11 cellular contexts compared by ENCODE assay signal in the genomic region with DNA sequence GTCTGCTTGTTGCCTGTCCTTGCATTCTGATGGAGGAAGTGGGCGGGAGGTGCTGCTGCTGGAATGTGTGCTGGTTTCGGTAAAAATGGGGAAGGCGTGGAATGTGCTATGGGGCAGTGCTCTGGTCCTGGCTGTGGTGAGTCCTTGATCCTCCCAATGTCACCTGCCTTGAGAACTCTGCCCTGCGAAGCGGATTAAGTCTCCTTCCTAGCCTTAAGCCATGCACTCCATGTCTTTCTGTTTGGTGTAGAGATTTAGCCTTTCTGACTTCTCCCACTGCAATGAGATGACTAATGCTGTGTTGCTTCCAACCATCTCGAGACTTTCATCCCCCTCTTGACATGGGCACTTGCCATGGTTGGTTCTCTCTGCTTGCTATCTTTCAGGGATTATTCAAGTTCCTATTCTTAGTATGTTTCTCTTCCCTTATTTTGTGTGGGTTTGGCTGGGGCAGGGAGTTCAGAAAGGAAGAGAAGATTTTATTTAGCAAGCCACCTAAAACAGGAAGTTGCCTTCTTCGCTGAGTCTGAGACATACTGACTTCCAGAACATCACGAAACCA.
A peak's percentile ranks its signal among the peaks of the same experiment; 100 is the strongest.
DNase-seq lines count a peak whose midpoint lies in the region; ATAC-seq and TF ChIP-seq lines count a peak whose summit lies in the region.
"Had no signal": no experiment of that assay in that cellular context is flagged by ENCODE, and none has a peak within 500 bp of the region (broad histone marks: within the 10 kb centered on the region; RNA-seq: fewer than 3 reads in every experiment).

No MANE protein-coding gene starts in this region.

- DNase-seq in GDM1 (lab: John Stamatoyannopoulos, UW) (peak; percentile 79), SIG-M5 (lab: John Stamatoyannopoulos, UW) (peak; percentile 15), fibroblast of villous mesenchyme (ENCODE audit: low read depth) (peak; percentile 8), non-pigmented ciliary epithelial cell (ENCODE audit: low read depth) (peak; percentile 79)
- DNase-seq in activated CD8-positive, alpha-beta memory T cell treated with anti-CD3 and anti-CD28 coated beads, Interleukin-2, amount 50 U/mL, for 4 hours, result no peak
- DNase-seq in activated CD8-positive, alpha-beta T cell treated with anti-CD3 and anti-CD28 coated beads for 36 hours, result no peak
- DNase-seq: NCI-H2081 treated with DMSO at 0.1 percent for 48 hours had no signal

- ATAC-seq in HG03460 (IDR thresholded peaks at IDR 0.05; ENCODE audit: unreplicated experiment) (no peak), HG03045 (IDR thresholded peaks at IDR 0.05; ENCODE audit: unreplicated experiment) (no peak)
- no peak for ATAC-seq in activated CD8-positive, alpha-beta T cell treated with anti-CD3 and anti-CD28 coated beads for 36 hours

- TF ChIP-seq CTCF in fibroblast of villous mesenchyme (IDR thresholded peaks at IDR 0.05; ENCODE audit: insufficient read depth, low read depth, low read length), result no peak
- no peak for TF ChIP-seq CTCF in activated CD8-positive, alpha-beta T cell treated with anti-CD3 and anti-CD28 coated beads for 36 hours (IDR thresholded peaks at IDR 0.05)

- H3K27ac Mint-ChIP-seq in activated CD8-positive, alpha-beta T cell treated with anti-CD3 and anti-CD28 coated beads for 36 hours, result no peak overlapping the region

- no peak overlapping the region for H3K4me3 ChIP-seq in fibroblast of villous mesenchyme (ENCODE audit: low read depth, low read length)
- H3K4me3 ChIP-seq: prostate gland had no signal

- intact Hi-C loops in activated CD8-positive, alpha-beta T cell treated with anti-CD3 and anti-CD28 coated beads for 36 hours (cut with micrococcal nuclease), result no loop called here

- H3K4me3 Mint-ChIP-seq in activated CD8-positive, alpha-beta T cell treated with anti-CD3 and anti-CD28 coated beads for 36 hours, result no peak overlapping the region
- H3K4me3 Mint-ChIP-seq: central memory CD8-positive, alpha-beta T cell had no signal

- POLR2A ChIA-PET in activated CD8-positive, alpha-beta T cell treated with anti-CD3 and anti-CD28 coated beads for 36 hours (lab: Charles Lee), result no interaction called here

- H3K27me3 Mint-ChIP-seq in activated CD8-positive, alpha-beta T cell treated with anti-CD3 and anti-CD28 coated beads for 36 hours, result no peaks in the 10 kb centered on the region
- H3K27me3 Mint-ChIP-seq: central memory CD8-positive, alpha-beta T cell had no signal

- H3K4me1 Mint-ChIP-seq in activated CD8-positive, alpha-beta T cell treated with anti-CD3 and anti-CD28 coated beads for 36 hours (ENCODE audit: low read depth), result no peaks in the 10 kb centered on the region
- H3K4me1 Mint-ChIP-seq: central memory CD8-positive, alpha-beta T cell had no signal

- CTCF ChIA-PET in activated CD8-positive, alpha-beta T cell treated with anti-CD3 and anti-CD28 coated beads for 36 hours (lab: Charles Lee), result no interaction called here

- no peaks in the 10 kb centered on the region for H3K9me3 Mint-ChIP-seq in activated CD8-positive, alpha-beta T cell treated with anti-CD3 and anti-CD28 coated beads for 36 hours

- no peaks in the 10 kb centered on the region for H3K36me3 Mint-ChIP-seq in activated CD8-positive, alpha-beta T cell treated with anti-CD3 and anti-CD28 coated beads for 36 hours (ENCODE audit: low read depth)

Comparison
In these comparisons a context has a peak if more than half of its experiments do, and no peak if none do; other contexts are left out.
1. DNase-seq: peak in GDM1 (single experiment), SIG-M5 (single experiment), fibroblast of villous mesenchyme (single experiment) and non-pigmented ciliary epithelial cell (single experiment); none in activated CD8-positive, alpha-beta memory T cell treated with anti-CD3 and anti-CD28 coated beads, Interleukin-2, amount 50 U/mL, for 4 hours (single experiment) and activated CD8-positive, alpha-beta T cell treated with anti-CD3 and anti-CD28 coated beads for 36 hours (single experiment).